ENCODE assay signal across 12 cellular contexts in the genomic region with DNA sequence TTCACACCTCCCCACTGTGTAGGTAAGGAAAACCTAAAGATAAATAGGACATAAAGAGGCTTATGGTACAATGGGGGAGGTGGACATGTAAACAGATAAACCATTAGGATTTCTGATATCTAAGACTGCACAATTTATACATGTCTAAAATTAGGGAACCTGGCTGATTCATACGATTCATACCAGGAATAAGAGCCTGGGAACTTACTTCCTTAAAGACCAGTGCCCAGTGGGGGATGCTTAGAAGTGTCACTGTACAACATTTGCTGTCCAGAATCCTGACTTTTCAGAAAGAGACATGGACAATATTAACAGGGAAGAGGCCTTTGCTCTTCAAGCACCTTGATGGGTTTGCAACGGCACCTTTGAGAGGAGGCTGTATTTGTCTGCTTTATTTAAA.
"Had no signal": no experiment of that assay in that cellular context is flagged by ENCODE, and none has a peak within 500 bp of the region (broad histone marks: within the 10 kb centered on the region; RNA-seq: fewer than 3 reads in every experiment).

No MANE protein-coding gene starts in this region.

- H3K27ac Mint-ChIP-seq: activated naive CD4-positive, alpha-beta T cell treated with anti-CD3 and anti-CD28 coated beads for 36 hours; activated naive CD8-positive, alpha-beta T cell treated with anti-CD3 and anti-CD28 coated beads, Interleukin-2, amount 50 U/mL, for 24 hours; activated T-helper 17 cell treated with anti-CD3 and anti-CD28 coated beads, Interleukin-2, amount 50 U/mL, for 72 hours; naive thymus-derived CD8-positive, alpha-beta T cell had no signal

- H3K36me3 Mint-ChIP-seq: naive thymus-derived CD8-positive, alpha-beta T cell had no signal

- ATAC-seq: activated naive CD8-positive, alpha-beta T cell treated with anti-CD3 and anti-CD28 coated beads, Interleukin-2, amount 50 U/mL, for 24 hours; activated T-helper 17 cell treated with anti-CD3 and anti-CD28 coated beads, Interleukin-2, amount 50 U/mL, for 72 hours; gastroesophageal sphincter; naive thymus-derived CD8-positive, alpha-beta T cell; right cardiac atrium; stimulated activated naive CD8-positive, alpha-beta T cell treated with anti-CD3 and anti-CD28 coated beads, Interleukin-15, Interleukin-2, amounts not matched to agents 100 U/mL and 50 U/mL, for 24 hours had no signal

- H3K9me3 ChIP-seq: gastroesophageal sphincter, prostate gland had no signal

- H3K27me3 ChIP-seq: gastroesophageal sphincter had no signal

- H3K4me3 ChIP-seq: gastroesophageal sphincter, prostate gland had no signal

- H3K4me3 Mint-ChIP-seq: activated naive CD4-positive, alpha-beta T cell treated with anti-CD3 and anti-CD28 coated beads for 36 hours; activated naive CD8-positive, alpha-beta T cell treated with anti-CD3 and anti-CD28 coated beads, Interleukin-2, amount 50 U/mL, for 24 hours; activated T-helper 17 cell treated with anti-CD3 and anti-CD28 coated beads, Interleukin-2, amount 50 U/mL, for 72 hours; naive thymus-derived CD8-positive, alpha-beta T cell had no signal

- H3K36me3 ChIP-seq: gastroesophageal sphincter, prostate gland had no signal

- H3K27ac ChIP-seq: gastroesophageal sphincter, prostate gland had no signal

- DNase-seq: activated CD4-positive, alpha-beta T cell treated with anti-CD3 and anti-CD28 coated beads for 1 hour; activated CD4-positive, alpha-beta T cell treated with anti-CD3 and anti-CD28 coated beads, Interleukin-2, amount 50 U/mL, for 4 hours; activated naive CD4-positive, alpha-beta T cell treated with anti-CD3 and anti-CD28 coated beads for 36 hours; activated naive CD8-positive, alpha-beta T cell treated with anti-CD3 and anti-CD28 coated beads, Interleukin-2, amount 50 U/mL, for 24 hours; naive thymus-derived CD8-positive, alpha-beta T cell; occipital lobe; right cardiac atrium; small intestine; stimulated activated naive CD8-positive, alpha-beta T cell treated with anti-CD3 and anti-CD28 coated beads, Interleukin-15, Interleukin-2, amounts not matched to agents 100 U/mL and 50 U/mL, for 24 hours had no signal

- H3K4me1 ChIP-seq: prostate gland had no signal

- H3K9me3 Mint-ChIP-seq: activated naive CD4-positive, alpha-beta T cell treated with anti-CD3 and anti-CD28 coated beads for 36 hours; activated naive CD8-positive, alpha-beta T cell treated with anti-CD3 and anti-CD28 coated beads, Interleukin-2, amount 50 U/mL, for 24 hours; activated T-helper 17 cell treated with anti-CD3 and anti-CD28 coated beads, Interleukin-2, amount 50 U/mL, for 72 hours; naive thymus-derived CD8-positive, alpha-beta T cell had no signal
